20 cellular contexts compared by ENCODE assay signal in the genomic region with DNA sequence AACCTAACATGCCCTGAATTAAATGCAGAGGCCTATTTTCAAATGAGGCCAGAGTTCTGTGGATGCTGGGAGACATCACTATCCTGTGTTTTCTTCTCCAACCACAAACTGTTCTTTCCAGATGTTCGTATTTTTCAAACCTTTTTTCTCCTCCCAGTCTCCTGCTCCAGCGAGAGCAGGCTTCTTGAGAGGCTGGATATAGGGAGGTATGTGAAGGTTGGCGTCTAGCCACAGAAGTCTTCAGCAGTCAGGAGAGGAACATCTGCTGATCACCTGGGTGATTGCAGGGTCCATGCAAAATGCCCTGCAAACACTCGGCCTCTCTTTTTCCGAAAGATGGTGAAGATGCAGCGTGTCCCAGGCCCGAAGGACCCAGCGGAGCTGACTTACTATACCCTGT.
"Had no signal": no experiment of that assay in that cellular context is flagged by ENCODE, and none has a peak within 500 bp of the region (broad histone marks: within the 10 kb centered on the region; RNA-seq: fewer than 3 reads in every experiment).

No MANE protein-coding gene starts in this region.

- H3K4me3 ChIP-seq: coronary artery, gastrocnemius medialis, heart right ventricle, spleen, testis, tibial nerve had no signal

- H3K27me3 ChIP-seq: gastrocnemius medialis, testis, tibial nerve had no signal

- H3K4me1 ChIP-seq: gastrocnemius medialis, heart right ventricle, spleen, testis, tibial nerve had no signal

- ATAC-seq: gastrocnemius medialis; heart right ventricle; left lobe of liver; naive thymus-derived CD4-positive, alpha-beta T cell; sciatic nerve; stimulated activated naive B cell treated with anti-CD40 and anti-IgM and Interleukin-4, amounts not matched to agents 10 μg/mL and 1 μg/mL and 100 μg/mL, for 72 hours; stimulated activated naive CD8-positive, alpha-beta T cell treated with anti-CD3 and anti-CD28 coated beads, Interleukin-15, amount 100 ng/mL, for 72 hours had no signal

- H3K27ac ChIP-seq: coronary artery, gastrocnemius medialis, heart right ventricle, spleen, testis, tibial nerve had no signal

- H3K36me3 ChIP-seq: gastrocnemius medialis, heart right ventricle, spleen had no signal

- H3K9me3 ChIP-seq: gastrocnemius medialis, testis had no signal

- DNase-seq: effector CD4-positive, alpha-beta T cell; endodermal cell; erythroblast; gastrocnemius medialis; heart right ventricle; hypothalamus; mammary epithelial cell; naive thymus-derived CD4-positive, alpha-beta T cell; nephron progenitor cell; spleen; stimulated activated CD4-positive, alpha-beta T cell treated with anti-CD3 and anti-CD28 coated beads, Interleukin-15, amount 100 ng/mL, for 24 hours; stimulated activated CD4-positive, alpha-beta T cell treated with anti-CD3 and anti-CD28 coated beads, Interleukin-1b, Interleukin-23, amount 100 ng/mL, for 48 hours; stimulated activated CD4-positive, alpha-beta T cell treated with anti-CD3 and anti-CD28 coated beads, Interleukin-4, amount 100 ng/mL, for 4 hours; stimulated activated naive B cell treated with anti-CD40 and anti-IgM and Interleukin-4, amounts not matched to agents 10 μg/mL and 1 μg/mL and 100 μg/mL, for 72 hours; stimulated activated naive CD8-positive, alpha-beta T cell treated with anti-CD3 and anti-CD28 coated beads, Interleukin-15, amount 100 ng/mL, for 72 hours; testis had no signal
